In genomic region chr7:8567626-8568025, GRCh38 we compare ENCODE assay signal across 8 cellular contexts.
"Had no signal": no experiment of that assay in that cellular context is flagged by ENCODE, and none has a peak within 500 bp of the region (broad histone marks: within the 10 kb centered on the region; RNA-seq: fewer than 3 reads in every experiment).

No MANE protein-coding gene starts in this region.

- DNase-seq: GM23248, GOT3, H7, H9, HCEC 1CT, HFFc6 had no signal

- ATAC-seq: GM23338, HCT116 had no signal
